ENCODE assay signal across 9 cellular contexts in genomic region chr2:113979172-113980128, GRCh38.
DNase-seq lines count a peak whose midpoint lies in the region; TF ChIP-seq lines count a peak whose summit lies in the region.
"Had no signal": no experiment of that assay in that cellular context is flagged by ENCODE, and none has a peak within 500 bp of the region (broad histone marks: within the 10 kb centered on the region; RNA-seq: fewer than 3 reads in every experiment).

No MANE protein-coding gene starts in this region.

- WGBS in spleen, 5 donors: 67 to 88% (median 72%) methylated on average over 48 to 93 of the region's 94 CpGs
- WGBS in prostate gland: 74% methylated on average over 76 of the region's 94 CpGs

- no peaks in the 10 kb centered on the region for H4K20me1 ChIP-seq in DOHH2 (ENCODE audit: control insufficient read depth, insufficient read depth, low read depth, low read length)

- 0 out of 2 replicates have a peak, but pooled peaks cover 2% of the 10 kb centered on the region for H3F3A ChIP-seq in DOHH2 (ENCODE audit: control insufficient read depth, insufficient read depth)

- H3K9me3 ChIP-seq in DOHH2 (ENCODE audit: control insufficient read depth, insufficient read depth, low read length) (peaks cover 11% of the 10 kb centered on the region; the same call in 1 of the 2 replicates), spleen (peaks cover 0 to 13% (median 9%) of the 10 kb centered on the region in 8 donors), prostate gland (no peaks in the 10 kb centered on the region)

- H3K4me3 ChIP-seq in DOHH2 (ENCODE audit: low read length): no peak overlapping the region
- no peak overlapping the region for H3K4me3 ChIP-seq in dorsolateral prefrontal cortex
- no peak overlapping the region for H3K4me3 ChIP-seq in spleen
- no peak overlapping the region for H3K4me3 ChIP-seq in prostate gland
- H3K4me3 ChIP-seq: HAP-1 had no signal

- no peak overlapping the region for H3K4me2 ChIP-seq in DOHH2 (ENCODE audit: low read length)

- peak; percentile 17 to 62 (median 42) for DNase-seq in activated CD4-positive, CD25-positive, alpha-beta regulatory T cell (lab: John Stamatoyannopoulos, UW)
- DNase-seq in dorsolateral prefrontal cortex (no peak), spleen (peak; percentile 82), NCI-H146 treated with DMSO at 0.1 percent for 48 hours (lab: John Stamatoyannopoulos, UW; ENCODE audit: unreplicated experiment) (no peak), medulla oblongata (ENCODE audit: extremely low spot score) (no peak), prostate gland (ENCODE audit: low spot score) (no peak), NCI-H748 treated with DMSO at 0.1 percent for 48 hours (lab: John Stamatoyannopoulos, UW) (no peak)

- H3K27me3 ChIP-seq in DOHH2 (ENCODE audit: control insufficient read depth, low read length) (no peaks in the 10 kb centered on the region), dorsolateral prefrontal cortex (no peaks in the 10 kb centered on the region), spleen (replicated peaks in 1 of 7) (no peaks in the 10 kb centered on the region), prostate gland (replicated peaks; ENCODE audit: insufficient read depth) (no peaks in the 10 kb centered on the region)

- no peaks in the 10 kb centered on the region for H3K79me2 ChIP-seq in DOHH2 (ENCODE audit: control insufficient read depth, low read length)

- TF ChIP-seq CTCF in DOHH2 (IDR thresholded peaks at IDR 0.05; ENCODE audit: low read depth, low read length, poor library complexity, severe bottlenecking): peak; percentile 79
- TF ChIP-seq CTCF in dorsolateral prefrontal cortex (IDR thresholded peaks at IDR 0.05 in 54 of 56, conservative IDR thresholded peaks at IDR 0.05 in 2 of 56; ENCODE audit: low read depth in 1 of 56, partially characterized antibody in 56 of 56): peak in 42 of 56 donors; percentile 12 to 56 (median 32)
- peak in 7 of 11 experiments; percentile 50 to 80 (median 68) for TF ChIP-seq CTCF in spleen (IDR thresholded peaks at IDR 0.05 in 8 of 11, conservative IDR thresholded peaks at IDR 0.05 in 3 of 11)
- TF ChIP-seq CTCF in prostate gland (IDR thresholded peaks at IDR 0.05): peak in 1 of 4 experiments; percentile 56

- intact Hi-C loops in dorsolateral prefrontal cortex (cut with DNase I) (loop anchor here (5.0 kb wide), 1 partner anchor 573 kb away; no protein-coding TSS in a partner anchor), spleen (cut with DNase I; ENCODE audit: low total_unique reads) (no loop called here), prostate gland (cut with DNase I) (loop anchor here (10.0 kb wide), 1 partner anchor 575 kb away; no protein-coding TSS in a partner anchor)

- H3K27ac ChIP-seq in DOHH2 (ENCODE audit: low read depth, low read length): no peak overlapping the region
- H3K27ac ChIP-seq in dorsolateral prefrontal cortex: no peak overlapping the region
- no peak overlapping the region for H3K27ac ChIP-seq in spleen
- H3K27ac ChIP-seq in prostate gland: no peak overlapping the region

- H3K4me1 ChIP-seq in DOHH2 (ENCODE audit: control insufficient read depth, low read length): no peaks in the 10 kb centered on the region
- peaks cover 0 to 9% (median 0%) of the 10 kb centered on the region in 6 donors for H3K4me1 ChIP-seq in spleen
- no peaks in the 10 kb centered on the region for H3K4me1 ChIP-seq in prostate gland (replicated peaks)
- H3K4me1 ChIP-seq: HAP-1 had no signal

- H3K36me3 ChIP-seq in DOHH2 (ENCODE audit: control insufficient read depth, low read length) (no peaks in the 10 kb centered on the region), spleen (peaks cover 0 to 57% (median 0%) of the 10 kb centered on the region in 6 donors), prostate gland (no peaks in the 10 kb centered on the region)
- H3K36me3 ChIP-seq: HAP-1 had no signal

- no peaks in the 10 kb centered on the region for H3K9me2 ChIP-seq in DOHH2 (replicated peaks; ENCODE audit: control insufficient read depth, low read length)

- TF ChIP-seq POLR2A in spleen (IDR thresholded peaks at IDR 0.05): no peak
- TF ChIP-seq POLR2A in prostate gland (IDR thresholded peaks at IDR 0.05): no peak

Comparison
In these comparisons a context has a peak if more than half of its experiments do, and no peak if none do; other contexts are left out.
1. DNase-seq: peak in activated CD4-positive, CD25-positive, alpha-beta regulatory T cell (4 of 4) and spleen (single experiment); none in dorsolateral prefrontal cortex (0 of 10), NCI-H146 treated with DMSO at 0.1 percent for 48 hours (single experiment), medulla oblongata (single experiment), prostate gland (single experiment) and NCI-H748 treated with DMSO at 0.1 percent for 48 hours (single experiment).